ENCODE assay signal across 16 cellular contexts in the genomic region with DNA sequence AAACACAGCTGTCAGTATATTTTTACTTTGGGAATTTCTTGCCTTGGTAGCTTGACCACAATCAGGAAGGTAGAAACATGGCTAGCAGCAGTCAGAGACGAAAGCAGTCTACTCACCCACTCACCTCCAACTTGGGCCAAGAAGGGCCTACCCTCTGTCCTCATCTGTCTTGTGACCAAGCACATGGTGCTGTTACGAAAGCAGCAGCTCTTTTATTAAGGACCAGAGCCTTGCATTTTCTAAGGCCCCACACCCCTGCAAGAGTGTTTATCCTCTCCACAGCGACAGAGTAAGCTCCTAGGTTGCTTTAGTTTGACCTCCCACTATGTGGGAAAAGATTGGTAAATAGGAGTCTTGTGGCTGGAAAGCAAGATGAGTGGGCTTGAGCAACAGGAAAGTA. TPM values are rescaled to one million over a fixed set of nuclear protein-coding genes. Genes with fewer than 3 reads are reported as not detected.
DNase-seq lines count a peak whose midpoint lies in the region; ATAC-seq and TF ChIP-seq lines count a peak whose summit lies in the region.
"Had no signal": no experiment of that assay in that cellular context is flagged by ENCODE, and none has a peak within 500 bp of the region (broad histone marks: within the 10 kb centered on the region; RNA-seq: fewer than 3 reads in every experiment).

No MANE protein-coding gene starts in this region.

- H3K36me3 ChIP-seq in heart right ventricle = no peaks in the 10 kb centered on the region
- no peaks in the 10 kb centered on the region for H3K36me3 ChIP-seq in left ventricle myocardium inferior
- H3K36me3 ChIP-seq in neuronal stem cell (replicated peaks in 1 of 2; ENCODE audit: control insufficient read depth in 2 of 2, insufficient read depth in 2 of 2, low read length in 2 of 2) = no peaks in the 10 kb centered on the region
- H3K36me3 ChIP-seq: esophagus squamous epithelium had no signal

- intact Hi-C loops in heart right ventricle (cut with DNase I) = loop anchor here in 3 of 10 donors (5.0 kb wide), 3 partner anchors 89 to 279 kb away; a partner anchor contains a TSS
- intact Hi-C loops in left ventricle myocardium inferior (cut with micrococcal nuclease) = no loop called here
- intact Hi-C loops in dorsolateral prefrontal cortex (cut with DNase I) = no loop called here

- no peak overlapping the region for H2BK12ac ChIP-seq in neuronal stem cell (ENCODE audit: low read length)

- no peak for TF ChIP-seq CTCF in heart right ventricle (IDR thresholded peaks at IDR 0.05)
- TF ChIP-seq CTCF in left ventricle myocardium inferior (IDR thresholded peaks at IDR 0.05; ENCODE audit: borderline replicate concordance) = no peak
- no peak for TF ChIP-seq CTCF in fibroblast of pulmonary artery (IDR thresholded peaks at IDR 0.05; ENCODE audit: low read length, missing control alignments)
- no peak for TF ChIP-seq CTCF in dorsolateral prefrontal cortex (IDR thresholded peaks at IDR 0.05 in 54 of 56, conservative IDR thresholded peaks at IDR 0.05 in 2 of 56; ENCODE audit: low read depth in 1 of 56, partially characterized antibody in 56 of 56)

- 70% methylated on average over 3 of the region's 3 CpGs for WGBS in heart right ventricle, 2 donors
- no CpG with 5 or more reads among the region's 3 CpGs for WGBS in neuronal stem cell (ENCODE audit: extremely low coverage in 2 of 2, insufficient read length in 2 of 2, insufficient replicate concordance in 1 of 2), 2 donors

- peak in 5 of 8 donors; percentile 39 to 70 (median 46) for ATAC-seq in heart right ventricle

- H3K27ac ChIP-seq in heart right ventricle = peak overlapping the region in 1 of 10 donors; percentile 11
- H3K27ac ChIP-seq in left ventricle myocardium inferior (replicated peaks) = no peak overlapping the region
- H3K27ac ChIP-seq in neuronal stem cell (replicated peaks; ENCODE audit: low read length) = no peak overlapping the region
- peak overlapping the region in 12 of 59 donors; percentile 1 to 49 (median 27) for H3K27ac ChIP-seq in dorsolateral prefrontal cortex
- H3K27ac ChIP-seq: esophagus squamous epithelium, KMS-11 had no signal

- H3K9me3 ChIP-seq in heart right ventricle (peaks cover 0 to 12% (median 0%) of the 10 kb centered on the region in 11 donors), left ventricle myocardium inferior (replicated peaks) (no peaks in the 10 kb centered on the region), neuronal stem cell (replicated peaks in 1 of 2; ENCODE audit: control insufficient read depth in 2 of 2, insufficient read depth in 1 of 2, low read depth in 1 of 2, low read length in 2 of 2) (no peaks in the 10 kb centered on the region)
- H3K9me3 ChIP-seq: esophagus squamous epithelium had no signal

- no peaks in the 10 kb centered on the region for H3K79me1 ChIP-seq in neuronal stem cell (ENCODE audit: low read depth, low read length)

- peak overlapping the region; percentile 51 for H2AFZ ChIP-seq in neuronal stem cell (ENCODE audit: low read length)

- no peak overlapping the region for H3K4ac ChIP-seq in neuronal stem cell (ENCODE audit: low read length)

- no peaks in the 10 kb centered on the region for H3K27me3 ChIP-seq in heart right ventricle
- no peaks in the 10 kb centered on the region for H3K27me3 ChIP-seq in left ventricle myocardium inferior (ENCODE audit: low read depth)
- no peaks in the 10 kb centered on the region for H3K27me3 ChIP-seq in neuronal stem cell (ENCODE audit: control insufficient read depth in 3 of 3, insufficient read depth in 3 of 3, low read depth in 1 of 3, low read length in 3 of 3)
- H3K27me3 ChIP-seq in dorsolateral prefrontal cortex = no peaks in the 10 kb centered on the region
- H3K27me3 ChIP-seq: esophagus squamous epithelium had no signal

- H4K8ac ChIP-seq in neuronal stem cell (ENCODE audit: low read depth, low read length) = no peak overlapping the region

- no peak overlapping the region for H3K4me2 ChIP-seq in neuronal stem cell (ENCODE audit: insufficient read depth, low read length, poor library complexity, severe bottlenecking)
- H3K4me2 ChIP-seq: KMS-11 had no signal

- no peak overlapping the region for H3K23ac ChIP-seq in neuronal stem cell (ENCODE audit: low read depth, low read length, poor library complexity)

- H2AK5ac ChIP-seq in neuronal stem cell (ENCODE audit: low read depth, low read length) = no peak overlapping the region

- H3K9ac ChIP-seq in neuronal stem cell (ENCODE audit: low read depth, low read length, poor library complexity) = no peak overlapping the region
- H3K9ac ChIP-seq: KMS-11 had no signal

- H3K4me3 ChIP-seq in heart right ventricle (no peak overlapping the region), left ventricle myocardium inferior (no peak overlapping the region), fibroblast of pulmonary artery (replicated peaks; ENCODE audit: low read depth, low read length) (no peak overlapping the region), neuronal stem cell (ENCODE audit: low read length in 2 of 2) (no peak overlapping the region), dorsolateral prefrontal cortex (no peak overlapping the region)
- H3K4me3 ChIP-seq: esophagus squamous epithelium had no signal

- DNase-seq in heart right ventricle (peak in 1 of 2 donors; percentile 22), left ventricle myocardium inferior (no peak), fibroblast of pulmonary artery (ENCODE audit: low read depth) (peak; percentile 47), neuronal stem cell (ENCODE audit: low spot score) (no peak), dorsolateral prefrontal cortex (no peak), nucleus accumbens (lab: John Stamatoyannopoulos, UW) (no peak), NCI-H2227 (lab: John Stamatoyannopoulos, UW; ENCODE audit: unreplicated experiment) (no peak)
- DNase-seq in stimulated activated CD4-positive, alpha-beta T cell treated with anti-CD3 and anti-CD28 coated beads, Interleukin-15, amount 100 ng/mL, for 24 hours = no peak
- DNase-seq: amniotic stem cell; esophagus squamous epithelium; NCI-H1694; NCI-H774; RPMI8226; stimulated activated naive CD4-positive, alpha-beta T cell had no signal

- H4K91ac ChIP-seq in neuronal stem cell (ENCODE audit: low read depth, low read length, poor library complexity) = no peak overlapping the region

- H2BK120ac ChIP-seq in neuronal stem cell (ENCODE audit: low read depth, low read length) = no peak overlapping the region

- H2BK5ac ChIP-seq in neuronal stem cell (ENCODE audit: low read length) = no peak overlapping the region

- H3K4me1 ChIP-seq in heart right ventricle (peaks cover 0 to 8% (median 0%) of the 10 kb centered on the region in 9 donors), left ventricle myocardium inferior (no peaks in the 10 kb centered on the region), neuronal stem cell (ENCODE audit: control insufficient read depth in 2 of 2, insufficient read depth in 1 of 2, low read depth in 1 of 2, low read length in 2 of 2) (peaks cover 0 to 3% of the 10 kb centered on the region in 2 donors)
- H3K4me1 ChIP-seq: esophagus squamous epithelium had no signal

- H3K14ac ChIP-seq in neuronal stem cell (ENCODE audit: low read length) = no peak overlapping the region

- H3K18ac ChIP-seq in neuronal stem cell (ENCODE audit: low read length) = no peak overlapping the region

- H2BK15ac ChIP-seq in neuronal stem cell (ENCODE audit: low read length) = no peak overlapping the region

RNA-seq across cellular contexts. Expression of gene MSTN, which starts 31.3 kb away (rescaled TPM):
- total RNA-seq in heart right ventricle (under 1 TPM in 7 of 10 donors, not detected in 3; 0.10 to 0.71 (median 0.21) TPM), left ventricle myocardium inferior (not detected), dorsolateral prefrontal cortex (1 to 10 TPM in 74 of 120 experiments, under 1 TPM in 46; 0.42 to 4.1 (median 1.1) TPM)
- polyA plus RNA-seq in heart right ventricle = under 1 TPM; 0.04 to 0.29 TPM
- polyA plus RNA-seq in neuronal stem cell (2013, experiment 1 of 2) = 0.07 TPM
- polyA plus RNA-seq in neuronal stem cell (2013, experiment 2 of 2) = 0.08 TPM
- total RNA-seq: dermis blood vessel endothelial cell had no signal
